27 cellular contexts compared by ENCODE assay signal in genomic region chr10:101458869-101459268, GRCh38.
"Had no signal": no experiment of that assay in that cellular context is flagged by ENCODE, and none has a peak within 500 bp of the region (broad histone marks: within the 10 kb centered on the region; RNA-seq: fewer than 3 reads in every experiment).

No MANE protein-coding gene starts in this region.

- DNase-seq: naive thymus-derived CD8-positive, alpha-beta T cell; nephron progenitor cell; nucleus accumbens; pancreas; right cardiac atrium; right lobe of liver; sigmoid colon; spleen; stimulated activated CD4-positive, alpha-beta T cell treated with anti-CD3 and anti-CD28 coated beads, Interleukin-12 subunit alpha, Interleukin-12 subunit beta, amount 100 ng/mL, for 4 hours; stimulated activated CD4-positive, alpha-beta T cell treated with anti-CD3 and anti-CD28 coated beads, Interleukin-1b, Interleukin-23, amount 100 ng/mL, for 48 hours; stimulated activated CD4-positive, alpha-beta T cell treated with anti-CD3 and anti-CD28 coated beads, Interleukin-4, amount 100 ng/mL, for 1 hour; stimulated activated CD4-positive, alpha-beta T cell treated with anti-CD3 and anti-CD28 coated beads, Interleukin-4, amount 100 ng/mL, for 4 hours; stimulated activated CD8-positive, alpha-beta memory T cell treated with anti-CD3 and anti-CD28 coated beads, Interleukin-4, amount 100 ng/mL, for 48 hours; stimulated activated naive CD4-positive, alpha-beta T cell; stomach; thyroid gland; trophoblast cell; upper lobe of left lung had no signal

- ATAC-seq: naive thymus-derived CD8-positive, alpha-beta T cell; natural killer cell treated with Interleukin-12 subunit alpha and Interleukin-12 subunit beta and Interleukin-15 and Interleukin-18, amount 100 ng/mL, for 72 hours; pancreas; right cardiac atrium; right lobe of liver; stimulated activated memory B cell treated with anti-CD40 and anti-IgM and Interleukin-4, amounts not matched to agents 10 μg/mL and 1 μg/mL and 100 μg/mL, for 72 hours had no signal

- H3K9me3 ChIP-seq: neutrophil, pancreas, prostate gland, right lobe of liver, sigmoid colon, spleen, stomach, thoracic aorta, thyroid gland, tibial nerve, upper lobe of left lung, vagina had no signal

- H3K27me3 ChIP-seq: pancreas, right lobe of liver, sigmoid colon, spleen, stomach, thyroid gland, tibial nerve, upper lobe of left lung, vagina had no signal

- H3K4me1 ChIP-seq: pancreas, right lobe of liver, thyroid gland, tibial nerve, upper lobe of left lung had no signal

- H3K36me3 ChIP-seq: neutrophil, pancreas, prostate gland, right lobe of liver, thoracic aorta, thyroid gland, tibial nerve, vagina had no signal

- H3K27ac ChIP-seq: neutrophil, pancreas, prostate gland, right lobe of liver, sigmoid colon, skin epidermis, spleen, stomach, thoracic aorta, thyroid gland, tibial nerve, upper lobe of left lung, vagina had no signal

- H3K4me3 ChIP-seq: pancreas, prostate gland, right lobe of liver, sigmoid colon, skin epidermis, smooth muscle cell, spleen, stomach, thoracic aorta, thyroid gland, tibial nerve, upper lobe of left lung, vagina had no signal
